Comparison of ENCODE assay signal across 21 cellular contexts in genomic region chr22:23891726-23892125, GRCh38.
"Had no signal": no experiment of that assay in that cellular context is flagged by ENCODE, and none has a peak within 500 bp of the region (broad histone marks: within the 10 kb centered on the region; RNA-seq: fewer than 3 reads in every experiment).

No MANE protein-coding gene starts in this region.

- H3K27ac ChIP-seq: body of pancreas, esophagus squamous epithelium, heart right ventricle, neutrophil, pancreas, sigmoid colon, thoracic aorta had no signal

- DNase-seq: activated CD4-positive, alpha-beta T cell treated with anti-CD3 and anti-CD28 coated beads for 4 hours; activated CD8-positive, alpha-beta memory T cell treated with anti-CD3 and anti-CD28 coated beads, Interleukin-2, amount 50 U/mL, for 4 hours; activated effector memory CD4-positive, alpha-beta T cell treated with Interleukin-2 at 50 U/mL for 16 hours; activated naive CD4-positive, alpha-beta T cell treated with anti-CD3 and anti-CD28 coated beads, Interleukin-2, amount 50 U/mL, for 16 hours; activated T-cell treated with anti-CD3 and anti-CD28 coated beads, Interleukin-2, amount 50 U/mL, for 4 hours; body of pancreas; dermis blood vessel endothelial cell; effector memory CD4-positive, alpha-beta T cell; esophagus squamous epithelium; heart right ventricle; mesenchymal stem cell; mucosa of descending colon; naive B cell; pancreas; sigmoid colon; stimulated activated CD4-positive, alpha-beta T cell treated with anti-CD3 and anti-CD28 coated beads, Interleukin-4, amount 100 ng/mL, for 24 hours; stimulated activated naive B cell treated with anti-CD40 and anti-IgM and Interleukin-4, amounts not matched to agents 10 μg/mL and 1 μg/mL and 100 μg/mL, for 72 hours had no signal

- FAIRE-seq: pancreas, TTC549 had no signal

- H3K4me3 ChIP-seq: body of pancreas, esophagus squamous epithelium, heart right ventricle, mucosa of descending colon, pancreas, sigmoid colon, thoracic aorta had no signal

- H3K9me3 ChIP-seq: body of pancreas, esophagus squamous epithelium, heart right ventricle, mucosa of descending colon, neutrophil, pancreas, sigmoid colon, thoracic aorta had no signal

- H3K4me3 Mint-ChIP-seq: activated T-cell treated with anti-CD3 and anti-CD28 coated beads, Interleukin-2, amount 50 U/mL, for 4 hours; stimulated activated naive B cell treated with anti-CD40 and anti-IgM and Interleukin-4, amounts not matched to agents 10 μg/mL and 1 μg/mL and 100 μg/mL, for 72 hours; WTC11 had no signal

- H3K27me3 Mint-ChIP-seq: naive B cell; stimulated activated naive B cell treated with anti-CD40 and anti-IgM and Interleukin-4, amounts not matched to agents 10 μg/mL and 1 μg/mL and 100 μg/mL, for 72 hours had no signal

- ATAC-seq: activated T-cell treated with anti-CD3 and anti-CD28 coated beads, Interleukin-2, amount 50 U/mL, for 4 hours; body of pancreas; heart right ventricle; mucosa of descending colon; pancreas; stimulated activated naive B cell treated with anti-CD40 and anti-IgM and Interleukin-4, amounts not matched to agents 10 μg/mL and 1 μg/mL and 100 μg/mL, for 72 hours; WTC11 had no signal

- H3K36me3 ChIP-seq: neutrophil, pancreas had no signal

- H3K9me3 Mint-ChIP-seq: activated T-cell treated with anti-CD3 and anti-CD28 coated beads, Interleukin-2, amount 50 U/mL, for 4 hours; naive B cell; stimulated activated naive B cell treated with anti-CD40 and anti-IgM and Interleukin-4, amounts not matched to agents 10 μg/mL and 1 μg/mL and 100 μg/mL, for 72 hours had no signal

- H3K27ac Mint-ChIP-seq: stimulated activated naive B cell treated with anti-CD40 and anti-IgM and Interleukin-4, amounts not matched to agents 10 μg/mL and 1 μg/mL and 100 μg/mL, for 72 hours; WTC11 had no signal

- H3K27me3 ChIP-seq: body of pancreas, esophagus squamous epithelium, heart right ventricle, pancreas, sigmoid colon had no signal
